In the genomic region with DNA sequence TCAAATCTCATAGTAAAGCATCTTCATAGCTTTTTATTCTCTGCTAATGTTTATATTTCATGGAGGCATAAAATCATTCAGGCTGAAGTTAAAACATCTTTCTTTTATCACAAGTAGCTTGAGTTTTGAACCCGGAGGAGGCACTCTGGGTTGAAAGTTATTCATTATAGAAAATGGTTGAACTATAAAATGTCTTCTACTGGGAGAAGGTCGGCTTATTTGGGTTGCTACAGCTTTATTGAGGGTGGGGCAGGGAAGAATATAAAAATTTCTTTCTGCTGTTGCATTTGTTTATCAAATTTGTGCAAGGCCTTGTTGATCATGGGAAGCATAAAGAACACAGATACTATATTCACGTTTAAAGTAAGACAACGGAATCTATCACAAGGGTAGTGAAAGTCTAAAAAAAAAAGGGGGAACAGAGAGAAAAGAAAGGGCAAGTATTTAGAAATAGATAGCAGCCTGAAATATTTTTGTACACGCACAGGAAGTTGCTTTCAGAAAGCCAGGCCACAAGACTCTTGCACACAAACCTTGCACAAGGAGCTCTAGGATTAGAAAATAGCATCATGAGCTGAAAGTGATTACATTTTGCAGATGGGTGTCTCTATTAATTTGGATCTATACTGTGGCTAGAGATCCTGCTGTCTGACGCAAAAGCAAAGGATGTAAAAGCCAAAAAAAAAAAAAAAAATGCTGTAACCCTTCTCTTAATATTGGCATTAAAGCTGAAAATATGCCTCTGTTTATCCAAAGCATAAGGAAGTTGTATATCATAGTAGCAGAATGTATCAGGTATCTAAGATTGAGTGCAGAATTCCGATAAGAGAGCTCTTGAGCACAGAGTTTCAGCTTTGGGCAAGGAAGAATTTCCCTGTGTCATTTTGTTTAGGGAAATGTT, we compare ENCODE assay signal across 9 cellular contexts. TPM values are rescaled to one million over a fixed set of nuclear protein-coding genes. Genes with fewer than 3 reads are reported as not detected.
A peak's percentile ranks its signal among the peaks of the same experiment; 100 is the strongest.
DNase-seq lines count a peak whose midpoint lies in the region; ATAC-seq and TF ChIP-seq lines count a peak whose summit lies in the region.
"Had no signal": no experiment of that assay in that cellular context is flagged by ENCODE, and none has a peak within 500 bp of the region (broad histone marks: within the 10 kb centered on the region; RNA-seq: fewer than 3 reads in every experiment).

No MANE protein-coding gene starts in this region.

- WGBS in prostate gland, result 67% methylated on average over 7 of the region's 7 CpGs
- 50% methylated on average over 7 of the region's 7 CpGs for WGBS in esophagus muscularis mucosa
- WGBS in adrenal gland, 4 donors, result 51 to 55% (median 53%) methylated on average over 7 of the region's 7 CpGs

- peak overlapping the region; percentile 98 for H3K27ac ChIP-seq in DOHH2 (ENCODE audit: low read depth, low read length)
- no peak overlapping the region for H3K27ac ChIP-seq in prostate gland
- H3K27ac ChIP-seq in esophagus muscularis mucosa (replicated peaks in 1 of 4), result peak overlapping the region in 2 of 4 donors; percentile 5 to 26
- peak overlapping the region in 1 of 5 donors; percentile 14 for H3K27ac ChIP-seq in adrenal gland

- no peaks in the 10 kb centered on the region for H3K27me3 Mint-ChIP-seq in memory B cell

- no peaks in the 10 kb centered on the region; the same call in 1 of the 2 replicates for H3K36me3 ChIP-seq in DOHH2 (ENCODE audit: control insufficient read depth, low read length)
- no peaks in the 10 kb centered on the region for H3K36me3 ChIP-seq in prostate gland
- H3K36me3 ChIP-seq in esophagus muscularis mucosa, result no peaks in the 10 kb centered on the region
- no peaks in the 10 kb centered on the region for H3K36me3 ChIP-seq in adrenal gland (replicated peaks in 1 of 2)

- intact Hi-C loops in prostate gland (cut with DNase I) (loop anchor here (10.0 kb wide), 1 partner anchor 403 kb away; no protein-coding TSS in a partner anchor), esophagus muscularis mucosa (cut with DNase I) (no loop called here), adrenal gland (cut with DNase I) (no loop called here)

- peaks cover 33% of the 10 kb centered on the region for H3K4me1 Mint-ChIP-seq in memory B cell

- TF ChIP-seq CTCF in DOHH2 (IDR thresholded peaks at IDR 0.05; ENCODE audit: low read depth, low read length, poor library complexity, severe bottlenecking) (no peak), prostate gland (IDR thresholded peaks at IDR 0.05) (no peak), esophagus muscularis mucosa (IDR thresholded peaks at IDR 0.05) (no peak), adrenal gland (IDR thresholded peaks at IDR 0.05) (no peak)

- peaks cover 45% of the 10 kb centered on the region for H3F3A ChIP-seq in DOHH2 (ENCODE audit: control insufficient read depth, insufficient read depth)

- H3K9me2 ChIP-seq in DOHH2 (replicated peaks; ENCODE audit: control insufficient read depth, low read length), result no peaks in the 10 kb centered on the region

- peak overlapping the region; percentile 64 for H3K4me3 ChIP-seq in DOHH2 (ENCODE audit: low read length)
- no peak overlapping the region for H3K4me3 ChIP-seq in prostate gland
- H3K4me3 ChIP-seq in esophagus muscularis mucosa, result no peak overlapping the region
- H3K4me3 ChIP-seq in adrenal gland, result no peak overlapping the region

- TF ChIP-seq POLR2A in prostate gland (IDR thresholded peaks at IDR 0.05), result no peak
- no peak for TF ChIP-seq POLR2A in esophagus muscularis mucosa (IDR thresholded peaks at IDR 0.05; ENCODE audit: low read depth)
- no peak for TF ChIP-seq POLR2A in adrenal gland (IDR thresholded peaks at IDR 0.05)

- H3K4me1 ChIP-seq in DOHH2 (ENCODE audit: control insufficient read depth, low read length) (peaks cover 99% of the 10 kb centered on the region), prostate gland (replicated peaks) (no peaks in the 10 kb centered on the region), esophagus muscularis mucosa (peaks cover 0 to 54% (median 34%) of the 10 kb centered on the region in 4 donors), adrenal gland (replicated peaks in 1 of 2) (peaks cover 0 to 15% of the 10 kb centered on the region in 2 donors)

- ATAC-seq in HG02642 (IDR thresholded peaks at IDR 0.05; ENCODE audit: poor library complexity, unreplicated experiment) (peak; percentile 47), SK-N-SH treated with all-trans-retinoic acid at 6 μM for 48 hours (peak; percentile 35), memory B cell (ENCODE audit: low read depth) (peak; percentile 67)

- H3K4me2 ChIP-seq in DOHH2 (ENCODE audit: low read length), result peak overlapping the region; percentile 79

- H3K79me2 ChIP-seq in DOHH2 (ENCODE audit: control insufficient read depth, low read length), result 0 out of 2 replicates have a peak, but pooled peaks cover 3% of the 10 kb centered on the region

- no peak for TF ChIP-seq EP300 in esophagus muscularis mucosa (IDR thresholded peaks at IDR 0.05)

- H4K20me1 ChIP-seq in DOHH2 (ENCODE audit: control insufficient read depth, insufficient read depth, low read depth, low read length), result no peaks in the 10 kb centered on the region

- peak overlapping the region; percentile 8 for H3K4me3 Mint-ChIP-seq in memory B cell

- DNase-seq in memory B cell (ENCODE audit: low spot score in 2 of 2) (no peak), prostate gland (ENCODE audit: low spot score) (no peak), esophagus muscularis mucosa (ENCODE audit: extremely low spot score) (no peak), adrenal gland (no peak)
- no peak for DNase-seq in stimulated activated CD4-positive, alpha-beta T cell treated with anti-CD3 and anti-CD28 coated beads, Interleukin-2, amount 100 ng/mL, for 48 hours
- DNase-seq: NCI-H2227 treated with DMSO at 0.1 percent for 48 hours had no signal

- no peaks in the 10 kb centered on the region for H3K9me3 Mint-ChIP-seq in memory B cell

- no peaks in the 10 kb centered on the region for H3K36me3 Mint-ChIP-seq in memory B cell

- no peaks in the 10 kb centered on the region for H3K27me3 ChIP-seq in DOHH2 (ENCODE audit: control insufficient read depth, low read length)
- no peaks in the 10 kb centered on the region for H3K27me3 ChIP-seq in prostate gland (replicated peaks; ENCODE audit: insufficient read depth)
- no peaks in the 10 kb centered on the region for H3K27me3 ChIP-seq in esophagus muscularis mucosa
- H3K27me3 ChIP-seq in adrenal gland, result no peaks in the 10 kb centered on the region

- H3K9me3 ChIP-seq in DOHH2 (ENCODE audit: control insufficient read depth, insufficient read depth, low read length) (no peaks in the 10 kb centered on the region), prostate gland (no peaks in the 10 kb centered on the region), esophagus muscularis mucosa (no peaks in the 10 kb centered on the region), adrenal gland (replicated peaks in 1 of 3) (no peaks in the 10 kb centered on the region)

- peak overlapping the region; percentile 96 for H3K27ac Mint-ChIP-seq in memory B cell

TF ChIP-seq in SK-N-SH treated with all-trans-retinoic acid at 6 μM for 48 hours, 23 proteins besides CTCF, POLR2A, EP300 and RAD21:
- TF ChIP-seq ISL1 (CRISPR knock-in tag; IDR thresholded peaks at IDR 0.05), result no peak
- no peak for TF ChIP-seq BACH2 (CRISPR knock-in tag; IDR thresholded peaks at IDR 0.05; ENCODE audit: borderline replicate concordance)
- TF ChIP-seq, protein P1, sequence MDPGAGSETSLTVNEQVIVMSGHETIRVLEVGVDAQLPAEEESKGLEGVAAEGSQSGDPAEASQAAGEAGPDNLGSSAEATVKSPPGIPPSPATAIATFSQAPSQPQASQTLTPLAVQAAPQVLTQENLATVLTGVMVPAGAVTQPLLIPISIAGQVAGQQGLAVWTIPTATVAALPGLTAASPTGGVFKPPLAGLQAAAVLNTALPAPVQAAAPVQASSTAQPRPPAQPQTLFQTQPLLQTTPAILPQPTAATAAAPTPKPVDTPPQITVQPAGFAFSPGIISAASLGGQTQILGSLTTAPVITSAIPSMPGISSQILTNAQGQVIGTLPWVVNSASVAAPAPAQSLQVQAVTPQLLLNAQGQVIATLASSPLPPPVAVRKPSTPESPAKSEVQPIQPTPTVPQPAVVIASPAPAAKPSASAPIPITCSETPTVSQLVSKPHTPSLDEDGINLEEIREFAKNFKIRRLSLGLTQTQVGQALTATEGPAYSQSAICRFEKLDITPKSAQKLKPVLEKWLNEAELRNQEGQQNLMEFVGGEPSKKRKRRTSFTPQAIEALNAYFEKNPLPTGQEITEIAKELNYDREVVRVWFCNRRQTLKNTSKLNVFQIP (CRISPR knock-in tag; IDR thresholded peaks at IDR 0.05; ENCODE audit: borderline replicate concordance, low read depth), result no peak
- no peak for TF ChIP-seq ARNTL (CRISPR knock-in tag; IDR thresholded peaks at IDR 0.05; ENCODE audit: borderline replicate concordance, low read depth)
- no peak for TF ChIP-seq SNAI2 (CRISPR knock-in tag; IDR thresholded peaks at IDR 0.05)
- no peak for TF ChIP-seq ZNF8 (CRISPR knock-in tag; IDR thresholded peaks at IDR 0.05)
- no peak for TF ChIP-seq ZC3H10 (CRISPR knock-in tag; IDR thresholded peaks at IDR 0.05)
- no peak for TF ChIP-seq ZFP30 (CRISPR knock-in tag; IDR thresholded peaks at IDR 0.05)
- no peak for TF ChIP-seq CSRNP3 (CRISPR knock-in tag; IDR thresholded peaks at IDR 0.05)
TF ChIP-seq in SK-N-SH treated with all-trans-retinoic acid at 6 μM for 48 hours: peak in this region for 0.

RNA-seq across cellular contexts. Expression of gene FAM9C, which starts 37.2 kb away (rescaled TPM):
- total RNA-seq in prostate gland (1 to 10 TPM in 1 of 2 donors, not detected in 1; 6.5 TPM), esophagus muscularis mucosa (not detected), adrenal gland (under 1 TPM in 1 of 8 donors, not detected in 7; 0.14 TPM)
- under 1 TPM in 1 of 3 donors, not detected in 2; 0.03 TPM for polyA plus RNA-seq in adrenal gland
